13 cellular contexts compared by ENCODE assay signal in the genomic region with DNA sequence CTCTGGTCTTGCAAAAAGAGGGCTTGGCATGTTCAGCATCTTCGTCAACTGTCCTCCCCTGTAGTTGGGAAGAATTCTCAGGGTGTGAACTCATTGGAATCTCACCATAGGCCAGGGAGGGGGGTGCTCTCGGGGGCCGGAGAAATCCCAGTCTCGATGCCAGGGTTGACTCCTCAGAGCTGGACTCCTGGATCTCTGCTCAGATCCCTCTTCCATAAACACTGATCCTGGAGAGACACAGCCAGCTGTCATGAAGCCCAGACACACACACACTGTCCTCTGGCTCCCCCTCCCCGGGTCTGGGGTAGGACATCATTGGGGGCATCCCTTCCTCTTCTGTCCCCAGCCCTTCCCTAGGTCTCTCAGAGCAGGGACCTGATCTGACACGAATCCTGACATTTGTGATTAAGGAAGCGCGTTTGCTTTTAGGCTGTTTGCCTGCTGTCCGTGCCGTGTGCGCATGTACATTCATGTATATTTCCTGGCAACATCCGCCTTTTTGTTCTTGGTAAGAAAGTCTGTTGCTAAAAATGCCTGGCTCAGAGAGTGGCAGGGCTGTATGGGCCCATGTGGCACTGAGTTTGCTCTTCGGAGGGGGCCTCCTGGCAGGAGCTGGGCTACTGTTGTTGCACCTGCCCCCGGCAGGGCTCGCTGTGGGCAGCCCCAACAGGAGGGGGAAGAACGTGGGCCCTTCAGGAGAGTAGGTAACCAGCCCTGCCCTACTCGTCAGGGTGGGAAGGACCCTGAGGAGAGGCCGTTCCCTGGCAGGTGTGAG. TPM values are rescaled to one million over a fixed set of nuclear protein-coding genes. Genes with fewer than 3 reads are reported as not detected.
DNase-seq lines count a peak whose midpoint lies in the region; ATAC-seq lines count a peak whose summit lies in the region.
"Had no signal": no experiment of that assay in that cellular context is flagged by ENCODE, and none has a peak within 500 bp of the region (broad histone marks: within the 10 kb centered on the region; RNA-seq: fewer than 3 reads in every experiment).

No MANE protein-coding gene starts in this region.

- peak; percentile 22 for DNase-seq in stimulated activated CD4-positive, alpha-beta T cell treated with anti-CD3 and anti-CD28 coated beads, Interleukin-12 subunit alpha, Interleukin-12 subunit beta, amount 100 ng/mL, for 4 hours
- no peak for DNase-seq in stimulated activated CD4-positive, alpha-beta T cell treated with anti-CD3 and anti-CD28 coated beads, Interleukin-2, amount 100 ng/mL, for 48 hours
- DNase-seq in memory B cell (ENCODE audit: low spot score in 2 of 2), result no peak
- no peak for DNase-seq in aorta
- no peak for DNase-seq in NK-92 treated with Interleukin-12 subunit alpha and Interleukin-12 subunit beta, amount 100 ng/mL, for 24 hours (lab: John Stamatoyannopoulos, UW)
- DNase-seq in DMS53 treated with DMSO at 0.1 percent for 48 hours (lab: John Stamatoyannopoulos, UW; ENCODE audit: unreplicated experiment), result no peak
- DNase-seq: AML-193, head of caudate nucleus, SK-N-SH had no signal

- no peaks in the 10 kb centered on the region for H3K9me3 Mint-ChIP-seq in activated T-helper 17 cell treated with anti-CD3 and anti-CD28 coated beads, Interleukin-2, amount 50 U/mL, for 72 hours
- no peaks in the 10 kb centered on the region for H3K9me3 Mint-ChIP-seq in memory B cell
- H3K9me3 Mint-ChIP-seq: dendritic cell treated with granulocyte-macrophage colony-stimulating factor and Interleukin-4, amounts not matched to agents 40 ng/mL and 50 ng/mL, for 4 days; IgD-negative memory B cell had no signal

- H3K4me3 Mint-ChIP-seq in activated T-helper 17 cell treated with anti-CD3 and anti-CD28 coated beads, Interleukin-2, amount 50 U/mL, for 72 hours, result no peak overlapping the region
- H3K4me3 Mint-ChIP-seq in memory B cell, result no peak overlapping the region
- H3K4me3 Mint-ChIP-seq: dendritic cell treated with granulocyte-macrophage colony-stimulating factor and Interleukin-4, amounts not matched to agents 40 ng/mL and 50 ng/mL, for 4 days; IgD-negative memory B cell had no signal

- H3K4me1 ChIP-seq in aorta (ENCODE audit: control insufficient read depth in 1 of 2, insufficient read depth in 2 of 2, low read length in 2 of 2), result no peaks in the 10 kb centered on the region

- ATAC-seq in activated T-helper 17 cell treated with anti-CD3 and anti-CD28 coated beads, Interleukin-2, amount 50 U/mL, for 72 hours (replicated peaks), result no peak
- peak; percentile 32 for ATAC-seq in memory B cell (ENCODE audit: low read depth)
- ATAC-seq in aorta (ENCODE audit: low FRiP score), result peak; percentile 11
- ATAC-seq in HG03565 (IDR thresholded peaks at IDR 0.05; ENCODE audit: unreplicated experiment), result no peak

- H3K27me3 Mint-ChIP-seq in activated T-helper 17 cell treated with anti-CD3 and anti-CD28 coated beads, Interleukin-2, amount 50 U/mL, for 72 hours, result no peaks in the 10 kb centered on the region
- H3K27me3 Mint-ChIP-seq in memory B cell, result peaks cover 13% of the 10 kb centered on the region
- H3K27me3 Mint-ChIP-seq: dendritic cell treated with granulocyte-macrophage colony-stimulating factor and Interleukin-4, amounts not matched to agents 40 ng/mL and 50 ng/mL, for 4 days had no signal

- H3K27ac Mint-ChIP-seq in activated T-helper 17 cell treated with anti-CD3 and anti-CD28 coated beads, Interleukin-2, amount 50 U/mL, for 72 hours, result peak overlapping the region; percentile 28
- no peak overlapping the region for H3K27ac Mint-ChIP-seq in memory B cell
- H3K27ac Mint-ChIP-seq: dendritic cell treated with granulocyte-macrophage colony-stimulating factor and Interleukin-4, amounts not matched to agents 40 ng/mL and 50 ng/mL, for 4 days had no signal

- H3K27ac ChIP-seq in aorta (ENCODE audit: low read depth in 1 of 2, low read length in 2 of 2), result no peak overlapping the region

- H3K4me3 ChIP-seq in aorta (ENCODE audit: low read length in 2 of 2), result no peak overlapping the region

- WGBS in aorta, 2 donors, result 64 to 78% methylated on average over 18 of the region's 18 CpGs

- no peaks in the 10 kb centered on the region for H3K36me3 ChIP-seq in aorta (ENCODE audit: control insufficient read depth in 1 of 2, insufficient read depth in 2 of 2, low read length in 1 of 2)

- intact Hi-C loops in aorta (cut with DNase I), result no loop called here

- peaks cover 8% of the 10 kb centered on the region for H3K36me3 Mint-ChIP-seq in activated T-helper 17 cell treated with anti-CD3 and anti-CD28 coated beads, Interleukin-2, amount 50 U/mL, for 72 hours (ENCODE audit: low read depth)
- H3K36me3 Mint-ChIP-seq in memory B cell, result peaks cover 2% of the 10 kb centered on the region
- H3K36me3 Mint-ChIP-seq: IgD-negative memory B cell had no signal

- H3K4me1 Mint-ChIP-seq in activated T-helper 17 cell treated with anti-CD3 and anti-CD28 coated beads, Interleukin-2, amount 50 U/mL, for 72 hours, result peaks cover 6% of the 10 kb centered on the region
- peaks cover 3% of the 10 kb centered on the region for H3K4me1 Mint-ChIP-seq in memory B cell

- no peaks in the 10 kb centered on the region for H3K27me3 ChIP-seq in aorta (ENCODE audit: control insufficient read depth in 1 of 2, insufficient read depth in 2 of 2, low read length in 1 of 2)

- H3K9me3 ChIP-seq in aorta (ENCODE audit: control insufficient read depth, low read length), result no peaks in the 10 kb centered on the region
- H3K9me3 ChIP-seq: SK-N-SH had no signal

RNA-seq across cellular contexts. Expression of a gene that starts 45.4 kb away (rescaled TPM):
- 10 to 100 TPM; 10.2 to 13.2 TPM for total RNA-seq in activated T-helper 17 cell treated with anti-CD3 and anti-CD28 coated beads, Interleukin-2, amount 50 U/mL, for 72 hours
- 10 to 100 TPM; 68.0 to 79.4 TPM for total RNA-seq in aorta
- 10 to 100 TPM; 13.1 to 36.9 TPM for polyA plus RNA-seq in aorta

Comparison
In these comparisons a context has a peak if more than half of its experiments do, and no peak if none do; other contexts are left out.
1. ATAC-seq: peak in memory B cell (single experiment) and aorta (single experiment); none in activated T-helper 17 cell treated with anti-CD3 and anti-CD28 coated beads, Interleukin-2, amount 50 U/mL, for 72 hours (single experiment) and HG03565 (single experiment).
2. RNA of a gene that starts 45.4 kb away (total RNA-seq): 68.0 to 79.4 TPM in aorta; 10.2 to 13.2 TPM in activated T-helper 17 cell treated with anti-CD3 and anti-CD28 coated beads, Interleukin-2, amount 50 U/mL, for 72 hours; every median in the first group is over 4 times any median in the second.